29 cellular contexts compared by ENCODE assay signal in genomic region chr10:129364949-129365348, GRCh38.
"Had no signal": no experiment of that assay in that cellular context is flagged by ENCODE, and none has a peak within 500 bp of the region (broad histone marks: within the 10 kb centered on the region; RNA-seq: fewer than 3 reads in every experiment).

No MANE protein-coding gene starts in this region.

- H3K36me3 Mint-ChIP-seq: activated naive CD8-positive, alpha-beta T cell had no signal

- H3K9me3 Mint-ChIP-seq: activated B cell treated with CpG ODN at 0.5 μM for 24 hours; activated CD8-positive, alpha-beta T cell treated with anti-CD3 and anti-CD28 coated beads for 36 hours; activated naive CD8-positive, alpha-beta T cell treated with anti-CD3 and anti-CD28 coated beads, Interleukin-2, amount 50 U/mL, for 24 hours; activated T-cell treated with anti-CD3 and anti-CD28 coated beads, Interleukin-2, amount 50 U/mL, for 4 hours; activated T-helper 17 cell treated with anti-CD3 and anti-CD28 coated beads, Interleukin-2, amount 50 U/mL, for 72 hours; effector memory CD8-positive, alpha-beta T cell; T-helper 1 cell treated with Interleukin-12 subunit alpha and Interleukin-12 subunit beta and Interleukin-4 antibody, amounts not matched to agents 30 μg/mL and 1 μg/mL, for 36 hours; T-helper 2 cell treated with Interferon-gamma antibody and Interleukin-4, amounts not matched to agents 5 μg/mL and 100 μg/mL, for 36 hours had no signal

- H3K4me1 ChIP-seq: adrenal gland, body of pancreas had no signal

- H3K4me3 ChIP-seq: adrenal gland, body of pancreas had no signal

- H3K4me3 Mint-ChIP-seq: activated B cell treated with CpG ODN at 0.5 μM for 24 hours; activated CD8-positive, alpha-beta T cell treated with anti-CD3 and anti-CD28 coated beads for 36 hours; activated naive CD8-positive, alpha-beta T cell; activated naive CD8-positive, alpha-beta T cell treated with anti-CD3 and anti-CD28 coated beads, Interleukin-2, amount 50 U/mL, for 24 hours; activated T-cell treated with anti-CD3 and anti-CD28 coated beads, Interleukin-2, amount 50 U/mL, for 4 hours; activated T-helper 17 cell treated with anti-CD3 and anti-CD28 coated beads, Interleukin-2, amount 50 U/mL, for 72 hours; effector memory CD8-positive, alpha-beta T cell; T-helper 1 cell treated with Interleukin-12 subunit alpha and Interleukin-12 subunit beta and Interleukin-4 antibody, amounts not matched to agents 30 μg/mL and 1 μg/mL, for 36 hours; T-helper 2 cell treated with Interferon-gamma antibody and Interleukin-4, amounts not matched to agents 5 μg/mL and 100 μg/mL, for 36 hours had no signal

- H3K27me3 ChIP-seq: adrenal gland, body of pancreas had no signal

- H3K27ac Mint-ChIP-seq: activated B cell treated with CpG ODN at 0.5 μM for 24 hours; activated CD8-positive, alpha-beta T cell treated with anti-CD3 and anti-CD28 coated beads for 36 hours; activated naive CD8-positive, alpha-beta T cell; activated naive CD8-positive, alpha-beta T cell treated with anti-CD3 and anti-CD28 coated beads, Interleukin-2, amount 50 U/mL, for 24 hours; activated T-helper 17 cell treated with anti-CD3 and anti-CD28 coated beads, Interleukin-2, amount 50 U/mL, for 72 hours; effector memory CD8-positive, alpha-beta T cell; T-helper 1 cell treated with Interleukin-12 subunit alpha and Interleukin-12 subunit beta and Interleukin-4 antibody, amounts not matched to agents 30 μg/mL and 1 μg/mL, for 36 hours; T-helper 2 cell treated with Interferon-gamma antibody and Interleukin-4, amounts not matched to agents 5 μg/mL and 100 μg/mL, for 36 hours had no signal

- H3K4me1 Mint-ChIP-seq: activated B cell treated with CpG ODN at 0.5 μM for 24 hours; activated naive CD8-positive, alpha-beta T cell treated with anti-CD3 and anti-CD28 coated beads, Interleukin-2, amount 50 U/mL, for 24 hours; activated T-helper 17 cell treated with anti-CD3 and anti-CD28 coated beads, Interleukin-2, amount 50 U/mL, for 72 hours had no signal

- H3K9me3 ChIP-seq: adrenal gland, body of pancreas had no signal

- H3K36me3 ChIP-seq: adrenal gland, WERI-Rb-1 had no signal

- DNase-seq: activated B cell treated with CpG ODN at 0.5 μM for 24 hours; activated CD4-positive, alpha-beta T cell treated with anti-CD3 and anti-CD28 coated beads for 48 hours; activated CD4-positive, alpha-beta T cell treated with anti-CD3 and anti-CD28 coated beads, Interleukin-2, amount 50 U/mL, for 1 hour; activated CD4-positive, alpha-beta T cell treated with anti-CD3 and anti-CD28 coated beads, Interleukin-2, amount 50 U/mL, for 48 hours; activated CD8-positive, alpha-beta memory T cell treated with anti-CD3 and anti-CD28 coated beads for 24 hours; activated CD8-positive, alpha-beta T cell treated with anti-CD3 and anti-CD28 coated beads for 36 hours; activated effector memory CD4-positive, alpha-beta T cell treated with Interleukin-2 at 50 U/mL for 16 hours; activated gamma-delta T cell treated with Interleukin-2 at 50 U/mL for 16 hours; activated naive CD4-positive, alpha-beta T cell treated with anti-CD3 and anti-CD28 coated beads, Interleukin-2, amount 50 U/mL, for 16 hours; activated naive CD4-positive, alpha-beta T cell treated with Interleukin-2 at 50 U/mL for 16 hours; activated naive CD8-positive, alpha-beta T cell treated with anti-CD3 and anti-CD28 coated beads, Interleukin-2, amount 50 U/mL, for 24 hours; activated T-cell treated with anti-CD3 and anti-CD28 coated beads, Interleukin-2, amount 50 U/mL, for 4 hours; adrenal gland; amygdala; aorta; body of pancreas; caudate nucleus; cortex of kidney; dermis blood vessel endothelial cell; effector CD4-positive, alpha-beta T cell; effector memory CD8-positive, alpha-beta T cell; foreskin fibroblast; T1000; WERI-Rb-1 had no signal

- H3K27ac ChIP-seq: adrenal gland, body of pancreas, epithelial cell of prostate, WERI-Rb-1 had no signal
